ENCODE assay signal across 1 cellular context in the genomic region with DNA sequence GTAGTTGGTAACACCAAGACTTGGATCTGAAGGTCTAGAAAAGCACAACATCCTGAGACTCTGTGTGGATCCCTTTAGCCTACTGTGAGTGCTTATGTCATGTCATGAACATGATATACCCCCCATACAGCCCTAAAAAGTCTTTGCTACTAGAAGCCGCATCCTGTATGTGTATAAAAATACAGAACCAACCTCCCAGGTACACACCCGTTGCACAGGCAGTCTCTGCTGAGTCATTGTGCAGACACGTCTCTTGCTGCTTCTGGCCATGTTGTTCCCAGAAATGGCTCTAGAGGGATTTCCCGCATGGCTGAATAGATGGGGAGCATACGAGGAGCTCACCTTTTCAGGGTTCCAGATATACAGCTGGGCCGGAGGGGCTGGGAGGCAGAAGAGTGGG.
TF ChIP-seq lines count a peak whose summit lies in the region.

No MANE protein-coding gene starts in this region.

TF ChIP-seq in IMR-90, 13 proteins besides CTCF, POLR2A, EP300 and RAD21:
- TF ChIP-seq RCOR1 (IDR thresholded peaks at IDR 0.05; ENCODE audit: insufficient replicate concordance, low read length) (no peak), NFE2L2 (IDR thresholded peaks at IDR 0.05; ENCODE audit: low read depth, low read length) (0 out of 2 replicates have a peak, but pooled peaks have one; percentile 21)
